9 cellular contexts compared by ENCODE assay signal in genomic region chr6:64280569-64280968, GRCh38.
DNase-seq lines count a peak whose midpoint lies in the region; ATAC-seq, FAIRE-seq and TF ChIP-seq lines count a peak whose summit lies in the region.
"Had no signal": no experiment of that assay in that cellular context is flagged by ENCODE, and none has a peak within 500 bp of the region (broad histone marks: within the 10 kb centered on the region; RNA-seq: fewer than 3 reads in every experiment).

No MANE protein-coding gene starts in this region.

- TF ChIP-seq CTCF in AG09319 (IDR thresholded peaks at IDR 0.05; ENCODE audit: low read depth, low read length) (peak; percentile 31), glutamatergic neuron (IDR thresholded peaks at IDR 0.05; ENCODE audit: partially characterized antibody, unreplicated experiment) (peak; percentile 22)

- peaks cover 5% of the 10 kb centered on the region for H3K36me3 Mint-ChIP-seq in glutamatergic neuron (ENCODE audit: unreplicated experiment)
- no peaks in the 10 kb centered on the region for H3K36me3 Mint-ChIP-seq in activated T-helper 2 cell treated with anti-CD3 and anti-CD28 coated beads, Interferon-gamma antibody, Interleukin-2, Interleukin-4, amounts not matched to agents 10 μg/mL and 5 μg/mL and 100 μg/mL, durations not matched to agents 14 hours and 24 hours and 36 hours (ENCODE audit: low read depth)

- ATAC-seq in HG03432 (IDR thresholded peaks at IDR 0.05; ENCODE audit: unreplicated experiment) (peak; percentile 66), GM18520 (IDR thresholded peaks at IDR 0.05; ENCODE audit: unreplicated experiment) (no peak), GM21825 (IDR thresholded peaks at IDR 0.05; ENCODE audit: unreplicated experiment) (no peak)

- H3K4me3 Mint-ChIP-seq in glutamatergic neuron (ENCODE audit: unreplicated experiment) = no peak overlapping the region
- no peak overlapping the region for H3K4me3 Mint-ChIP-seq in activated T-helper 2 cell treated with anti-CD3 and anti-CD28 coated beads, Interferon-gamma antibody, Interleukin-2, Interleukin-4, amounts not matched to agents 10 μg/mL and 5 μg/mL and 100 μg/mL, durations not matched to agents 14 hours and 24 hours and 36 hours (ENCODE audit: low read depth)

- intact Hi-C loops in activated T-helper 2 cell treated with anti-CD3 and anti-CD28 coated beads, Interferon-gamma antibody, Interleukin-2, Interleukin-4, amounts not matched to agents 10 μg/mL and 5 μg/mL and 100 μg/mL, durations not matched to agents 14 hours and 24 hours and 36 hours (cut with micrococcal nuclease) = no loop called here

- peaks cover 1% of the 10 kb centered on the region for H3K9me3 Mint-ChIP-seq in glutamatergic neuron (ENCODE audit: unreplicated experiment)
- H3K9me3 Mint-ChIP-seq in activated T-helper 2 cell treated with anti-CD3 and anti-CD28 coated beads, Interferon-gamma antibody, Interleukin-2, Interleukin-4, amounts not matched to agents 10 μg/mL and 5 μg/mL and 100 μg/mL, durations not matched to agents 14 hours and 24 hours and 36 hours = peaks cover 6% of the 10 kb centered on the region

- no peaks in the 10 kb centered on the region for H3K4me1 Mint-ChIP-seq in glutamatergic neuron (ENCODE audit: low read depth, unreplicated experiment)
- H3K4me1 Mint-ChIP-seq in activated T-helper 2 cell treated with anti-CD3 and anti-CD28 coated beads, Interferon-gamma antibody, Interleukin-2, Interleukin-4, amounts not matched to agents 10 μg/mL and 5 μg/mL and 100 μg/mL, durations not matched to agents 14 hours and 24 hours and 36 hours (ENCODE audit: low read depth) = no peaks in the 10 kb centered on the region

- no peaks in the 10 kb centered on the region for H3K27me3 Mint-ChIP-seq in glutamatergic neuron (ENCODE audit: unreplicated experiment)
- H3K27me3 Mint-ChIP-seq in activated T-helper 2 cell treated with anti-CD3 and anti-CD28 coated beads, Interferon-gamma antibody, Interleukin-2, Interleukin-4, amounts not matched to agents 10 μg/mL and 5 μg/mL and 100 μg/mL, durations not matched to agents 14 hours and 24 hours and 36 hours (ENCODE audit: low read depth) = no peaks in the 10 kb centered on the region

- H3K27ac Mint-ChIP-seq in glutamatergic neuron (ENCODE audit: unreplicated experiment) = no peak overlapping the region
- no peak overlapping the region for H3K27ac Mint-ChIP-seq in activated T-helper 2 cell treated with anti-CD3 and anti-CD28 coated beads, Interferon-gamma antibody, Interleukin-2, Interleukin-4, amounts not matched to agents 10 μg/mL and 5 μg/mL and 100 μg/mL, durations not matched to agents 14 hours and 24 hours and 36 hours

- FAIRE-seq in RCC 7860 (lab: Jason Lieb, UNC) = no peak
- FAIRE-seq: GM18507 had no signal

- DNase-seq in AG09319 (ENCODE audit: extremely low read depth, low read depth) (no peak), RCC 7860 (ENCODE audit: low spot score) (peak; percentile 8), glutamatergic neuron (peak; percentile 30)
- no peak for DNase-seq in effector CD8-positive, alpha-beta T cell (lab: John Stamatoyannopoulos, UW)
- DNase-seq in activated T-helper 2 cell treated with anti-CD3 and anti-CD28 coated beads, Interferon-gamma antibody, Interleukin-2, Interleukin-4, amounts not matched to agents 10 μg/mL and 5 μg/mL and 100 μg/mL, durations not matched to agents 14 hours and 24 hours and 36 hours (ENCODE audit: low spot score) = no peak

Comparison
In these comparisons a context has a peak if more than half of its experiments do, and no peak if none do; other contexts are left out.
1. DNase-seq: peak in RCC 7860 (single experiment) and glutamatergic neuron (single experiment); none in AG09319 (single experiment), effector CD8-positive, alpha-beta T cell (single experiment) and activated T-helper 2 cell treated with anti-CD3 and anti-CD28 coated beads, Interferon-gamma antibody, Interleukin-2, Interleukin-4, amounts not matched to agents 10 μg/mL and 5 μg/mL and 100 μg/mL, durations not matched to agents 14 hours and 24 hours and 36 hours (single experiment).